Comparison of ENCODE assay signal across 18 cellular contexts in genomic region chr20:34421766-34422466, GRCh38. TPM values are rescaled to one million over a fixed set of nuclear protein-coding genes. Genes with fewer than 3 reads are reported as not detected.
A peak's percentile ranks its signal among the peaks of the same experiment; 100 is the strongest.
DNase-seq lines count a peak whose midpoint lies in the region; ATAC-seq, FAIRE-seq and TF ChIP-seq lines count a peak whose summit lies in the region.
"Had no signal": no experiment of that assay in that cellular context is flagged by ENCODE, and none has a peak within 500 bp of the region (broad histone marks: within the 10 kb centered on the region; RNA-seq: fewer than 3 reads in every experiment).

No MANE protein-coding gene starts in this region.

- H3K27me3 ChIP-seq in Caco-2 (replicated peaks; ENCODE audit: control insufficient read depth, insufficient read depth, low read length), result no peaks in the 10 kb centered on the region
- H3K27me3 ChIP-seq in K562 (ENCODE audit: control insufficient read depth in 2 of 2, insufficient read depth in 2 of 2, low read length in 2 of 2), result no peaks in the 10 kb centered on the region
- H3K27me3 ChIP-seq in uterus, result no peaks in the 10 kb centered on the region
- no peaks in the 10 kb centered on the region for H3K27me3 ChIP-seq in H9 (ENCODE audit: insufficient read depth, low read length)

- intact Hi-C loops in Caco-2 (cut with micrococcal nuclease; ENCODE audit: unreplicated experiment), result no loop called here
- intact Hi-C loops in K562 (cut with micrococcal nuclease), result no loop called here
- intact Hi-C loops in uterus (cut with DNase I; ENCODE audit: low total_unique reads), result no loop called here

- H3K27ac Mint-ChIP-seq in Caco-2 (ENCODE audit: unreplicated experiment) (peak overlapping the region; percentile 17), immature natural killer cell (peak overlapping the region in 4 of 6 donors; percentile 3 to 48 (median 14)), H9 (no peak overlapping the region), nephron progenitor cell (no peak overlapping the region)
- H3K27ac Mint-ChIP-seq: CD8-positive, alpha-beta T cell had no signal

- H3K4me3 Mint-ChIP-seq in Caco-2 (ENCODE audit: unreplicated experiment), result no peak overlapping the region
- no peak overlapping the region for H3K4me3 Mint-ChIP-seq in immature natural killer cell
- no peak overlapping the region; a peak in 1 of 5 replicates for H3K4me3 Mint-ChIP-seq in H9
- no peak overlapping the region for H3K4me3 Mint-ChIP-seq in nephron progenitor cell
- H3K4me3 Mint-ChIP-seq: CD14-positive monocyte; CD8-positive, alpha-beta T cell had no signal

- POLR2A ChIA-PET in Caco-2 (lab: Charles Lee), result interaction anchor here (1.2 kb wide), 1 partner anchor 59 kb away, joined by 3 read pairs; the partner anchor contains the start of gene ITCH
- POLR2A ChIA-PET in HEK293 (lab: Yijun Ruan, JAX), result interaction anchor here (0.7 kb wide), 1 partner anchor 94 kb away, joined by 3 read pairs; no protein-coding TSS in a partner anchor
- POLR2A ChIA-PET in K562 (lab: Yijun Ruan, JAX), result interaction anchor here (0.6 to 1.0 kb wide), 3 partner anchors 12 to 33 kb away, joined by 3 to 5 read pairs (median 3); no protein-coding TSS in a partner anchor

- peaks cover 44% of the 10 kb centered on the region for H3K4me1 Mint-ChIP-seq in Caco-2 (ENCODE audit: low read depth, unreplicated experiment)
- peaks cover 24 to 59% of the 10 kb centered on the region in 2 donors for H3K4me1 Mint-ChIP-seq in immature natural killer cell
- H3K4me1 Mint-ChIP-seq in H9, result no peaks in the 10 kb centered on the region
- H3K4me1 Mint-ChIP-seq in nephron progenitor cell, result no peaks in the 10 kb centered on the region
- H3K4me1 Mint-ChIP-seq: CD14-positive monocyte had no signal

- no peak overlapping the region for H4K5ac ChIP-seq in H9 (ENCODE audit: insufficient read length, low read depth, low read length)

- TF ChIP-seq CTCF in Caco-2 (IDR thresholded peaks at IDR 0.05; ENCODE audit: insufficient read depth in 1 of 2, low read depth in 1 of 2, low read length in 1 of 2, severe bottlenecking in 1 of 2, unreplicated experiment in 1 of 2) (no peak), HEK293 (tag by site-specific recombination; IDR thresholded peaks at IDR 0.05) (no peak), K562 (IDR thresholded peaks at IDR 0.05 in 2 of 3, conservative IDR thresholded peaks at IDR 0.05 in 1 of 3; ENCODE audit: insufficient read depth in 2 of 3, low read depth in 1 of 3, low read length in 3 of 3) (no peak), uterus (IDR thresholded peaks at IDR 0.05) (no peak), H9 (conservative IDR thresholded peaks at IDR 0.05) (no peak), nephron progenitor cell (IDR thresholded peaks at IDR 0.05) (no peak)

- H3K36me3 ChIP-seq in Caco-2 (ENCODE audit: control insufficient read depth, insufficient read depth, low read length) (peaks cover 8% of the 10 kb centered on the region; the same call in 1 of the 2 replicates), HEK293 (ENCODE audit: control insufficient read depth in 2 of 2, insufficient read depth in 1 of 2, low read length in 2 of 2) (peaks cover 30 to 64% of the 10 kb centered on the region in 2 experiments), K562 (ENCODE audit: control insufficient read depth, insufficient read depth, low read length) (peaks cover 71% of the 10 kb centered on the region), uterus (no peaks in the 10 kb centered on the region)

- ATAC-seq in K562, result no peak
- ATAC-seq: A549; CD8-positive, alpha-beta T cell; HCT116 had no signal

- H2BK5ac ChIP-seq in H9 (ENCODE audit: insufficient read length, low read length), result no peak overlapping the region

- H3T11ph ChIP-seq in H9 (ENCODE audit: low read length), result no peak overlapping the region

- peaks cover 3% of the 10 kb centered on the region for H3K79me1 ChIP-seq in H9 (ENCODE audit: insufficient read depth, low read depth, low read length, poor library complexity, severe bottlenecking)

- H3K4me3 ChIP-seq in Caco-2 (ENCODE audit: low read depth, low read length) (no peak overlapping the region), HEK293 (ENCODE audit: low read depth, low read length) (no peak overlapping the region), K562 (no peak overlapping the region), uterus (no peak overlapping the region)
- H3K4me3 ChIP-seq: A549 had no signal

- no peak overlapping the region for H2AK5ac ChIP-seq in H9 (ENCODE audit: insufficient read length, low read length)

- no peak overlapping the region for H2BK15ac ChIP-seq in H9 (ENCODE audit: low read depth, low read length)

- no peak overlapping the region for H2BK20ac ChIP-seq in H9 (ENCODE audit: low read depth, low read length, poor library complexity, severe bottlenecking)

- FAIRE-seq in K562 (lab: Jason Lieb, UNC), result no peak
- FAIRE-seq: A549, GM12892, GM19239 had no signal

- in situ Hi-C loops in K562 (cut with MboI) (no loop called here), ACHN (cut with HindIII; ENCODE audit: low pct_ligation_motif_present, low pct_unique_long_range_greater_than_20kb, low sequenced_read_pairs) (no loop called here)

- no peak overlapping the region for H3K4ac ChIP-seq in H9 (ENCODE audit: low read depth, low read length)

- no peak for DNase-seq in Caco-2
- no peak for DNase-seq in K562 (ENCODE audit: extremely low read depth in 1 of 4, low spot score in 3 of 4)
- no peak for DNase-seq in immature natural killer cell
- DNase-seq in uterus, result no peak
- no peak for DNase-seq in ACHN
- no peak for DNase-seq in H9
- DNase-seq in nephron progenitor cell, result no peak
- DNase-seq: CD8-positive, alpha-beta T cell; COR-L47; DND-41; GDM1 had no signal

- H4K20me1 ChIP-seq in K562 (replicated peaks; ENCODE audit: control insufficient read depth, insufficient read depth, low read length), result no peaks in the 10 kb centered on the region; the same call in 1 of the 2 replicates
- H4K20me1 ChIP-seq in H9 (ENCODE audit: control insufficient read depth, insufficient read depth, insufficient read length), result no peaks in the 10 kb centered on the region

- no peaks in the 10 kb centered on the region for H3K9me3 Mint-ChIP-seq in Caco-2 (ENCODE audit: unreplicated experiment)
- no peaks in the 10 kb centered on the region for H3K9me3 Mint-ChIP-seq in immature natural killer cell
- H3K9me3 Mint-ChIP-seq in H9, result no peaks in the 10 kb centered on the region
- no peaks in the 10 kb centered on the region for H3K9me3 Mint-ChIP-seq in nephron progenitor cell
- H3K9me3 Mint-ChIP-seq: CD8-positive, alpha-beta T cell had no signal

- H3K4me2 ChIP-seq in K562 (ENCODE audit: insufficient read depth, low read length), result no peak overlapping the region
- no peak overlapping the region for H3K4me2 ChIP-seq in H9 (ENCODE audit: insufficient read depth, insufficient read length, low read length)
- H3K4me2 ChIP-seq: A549 had no signal

- H3K23me2 ChIP-seq in H9 (ENCODE audit: insufficient read length, low read depth, low read length, poor library complexity, severe bottlenecking), result no peaks in the 10 kb centered on the region

- H2AFZ ChIP-seq in K562 (ENCODE audit: low read depth, low read length), result no peak overlapping the region
- H2AFZ ChIP-seq in H9 (ENCODE audit: low read length), result no peak overlapping the region

- BruUV-seq in Caco-2 (replicated peaks; lab: Mats Ljungman, UMichigan) (no TSS peak), K562 (replicated peaks; lab: Mats Ljungman, UMichigan) (no TSS peak)

- H3K27me3 Mint-ChIP-seq in Caco-2 (ENCODE audit: insufficient read depth, unreplicated experiment) (no peaks in the 10 kb centered on the region), immature natural killer cell (ENCODE audit: low read depth in 3 of 3) (peaks cover 0 to 2% (median 0%) of the 10 kb centered on the region in 3 donors), H9 (ENCODE audit: low read depth) (no peaks in the 10 kb centered on the region), nephron progenitor cell (ENCODE audit: low read depth, poor library complexity) (no peaks in the 10 kb centered on the region)

- 100% methylated on average over 2 of the region's 2 CpGs for WGBS in K562 (ENCODE audit: insufficient coverage, low coverage, missing lambda C conversion rate)
- WGBS in H9 (ENCODE audit: extremely low coverage, insufficient read length, low lambda C conversion rate), result no CpG with 5 or more reads among the region's 2 CpGs

- no peak overlapping the region for H2BK12ac ChIP-seq in H9 (ENCODE audit: insufficient read length, low read depth, low read length)

- H4K91ac ChIP-seq in H9 (ENCODE audit: insufficient read length, low read depth, low read length), result no peak overlapping the region

- CTCF ChIA-PET in Caco-2 (lab: Charles Lee) (interaction anchor here (0.5 to 1.0 kb wide), 2 partner anchors 28 to 109 kb away, joined by 4 to 6 read pairs; no protein-coding TSS in a partner anchor), HEK293 (lab: Yijun Ruan, JAX) (interaction anchor here (0.6 kb wide), 1 partner anchor 15 kb away, joined by 3 read pairs; no protein-coding TSS in a partner anchor), K562 (lab: Yijun Ruan, JAX; ENCODE audit: low intra/inter-chr PET ratio) (interaction anchor here (0.5 kb wide), 1 partner anchor 109 kb away, joined by 3 read pairs; no protein-coding TSS in a partner anchor)

- H3K79me2 ChIP-seq in K562 (ENCODE audit: control insufficient read depth, insufficient read depth, low read length) (no peaks in the 10 kb centered on the region), H9 (ENCODE audit: insufficient read depth, low read length) (no peaks in the 10 kb centered on the region)

- no peak for TF ChIP-seq RAD21 in K562 (CRISPR knock-in tag; conservative IDR thresholded peaks at IDR 0.05 in 1 of 2, IDR thresholded peaks at IDR 0.05 in 1 of 2)

- H3K9me1 ChIP-seq in K562 (ENCODE audit: control insufficient read depth, insufficient read depth, low read length), result no peaks in the 10 kb centered on the region

- H3K9ac ChIP-seq in K562 (ENCODE audit: insufficient read depth in 1 of 2, low read depth in 2 of 2, low read length in 2 of 2) (no peak overlapping the region), H9 (ENCODE audit: extremely low read depth, insufficient read length, low read length) (no peak overlapping the region)

- H3K56ac ChIP-seq in H9 (ENCODE audit: insufficient read length, low read depth, low read length), result no peak overlapping the region

- H2BK120ac ChIP-seq in H9 (ENCODE audit: low read depth, low read length, poor library complexity, severe bottlenecking), result no peak overlapping the region

- H4K8ac ChIP-seq in H9 (replicated peaks; ENCODE audit: insufficient read length, low read depth, low read length), result no peak overlapping the region

- H3K14ac ChIP-seq in H9 (ENCODE audit: insufficient read depth, low read length), result no peak overlapping the region

- H3K36me3 Mint-ChIP-seq in Caco-2 (ENCODE audit: insufficient read depth, unreplicated experiment) (peaks cover 85% of the 10 kb centered on the region), immature natural killer cell (peaks cover 14 to 48% (median 33%) of the 10 kb centered on the region in 3 donors), H9 (ENCODE audit: insufficient read depth in 1 of 3, low read depth in 3 of 3) (peaks cover 9 to 75% (median 53%) of the 10 kb centered on the region in 3 experiments; a peak in 6 of 7 replicates), nephron progenitor cell (ENCODE audit: low read depth) (peaks cover 85% of the 10 kb centered on the region)

- H3K27ac ChIP-seq in HEK293 (ENCODE audit: extremely low read depth, low read depth, low read length) (no peak overlapping the region), K562 (ENCODE audit: extremely low read depth, low read depth, low read length) (no peak overlapping the region), uterus (no peak overlapping the region), H9 (ENCODE audit: insufficient read length, low read depth, low read length) (no peak overlapping the region)
- H3K27ac ChIP-seq: A549, HL-60 had no signal

- no peak overlapping the region for H3K18ac ChIP-seq in H9 (ENCODE audit: insufficient read length, low read depth, low read length)

- H3K23ac ChIP-seq in H9 (ENCODE audit: insufficient read length, low read depth, low read length), result no peak overlapping the region

- TF ChIP-seq POLR2A in K562 (conservative IDR thresholded peaks at IDR 0.05) (no peak), uterus (IDR thresholded peaks at IDR 0.05) (no peak)

- H3K9me3 ChIP-seq in Caco-2 (no peaks in the 10 kb centered on the region), HEK293 (ENCODE audit: control insufficient read depth, insufficient read depth, low read depth, low read length) (no peaks in the 10 kb centered on the region), K562 (replicated peaks; ENCODE audit: control insufficient read depth, insufficient read depth, low read depth, low read length) (no peaks in the 10 kb centered on the region), uterus (no peaks in the 10 kb centered on the region), H9 (ENCODE audit: control insufficient read depth, low read depth, low read length) (no peaks in the 10 kb centered on the region)
- H3K9me3 ChIP-seq: A549 had no signal

- TF ChIP-seq EP300 in K562 (IDR thresholded peaks at IDR 0.05; ENCODE audit: low read length), result no peak

- H3K4me1 ChIP-seq in Caco-2, result peaks cover 31% of the 10 kb centered on the region
- no peaks in the 10 kb centered on the region for H3K4me1 ChIP-seq in HEK293 (ENCODE audit: control insufficient read depth, insufficient read depth, low read length)
- peaks cover 0 to 3% of the 10 kb centered on the region in 2 experiments; a peak in 1 of 5 replicates for H3K4me1 ChIP-seq in K562 (replicated peaks in 1 of 2; ENCODE audit: control insufficient read depth in 2 of 2, insufficient read depth in 2 of 2, low read length in 2 of 2)
- H3K4me1 ChIP-seq in uterus, result no peaks in the 10 kb centered on the region
- H3K4me1 ChIP-seq in H9 (ENCODE audit: insufficient read depth, low read length), result no peaks in the 10 kb centered on the region
- H3K4me1 ChIP-seq: A549 had no signal

RNA-seq across cellular contexts. Expression of gene ITCH, which starts 58.8 kb away (rescaled TPM):
- total RNA-seq in Caco-2 (2022), result 135 and 138 TPM in 2 replicates
- total RNA-seq in K562 (2011; cell fraction: chromatin; rRNA removed; ENCODE audit: low replicate concordance), result 71.0 and 115 TPM in 2 replicates
- total RNA-seq in K562 (2011; cell fraction: nucleolus; rRNA removed), result 13.7 and 67.9 TPM in 2 replicates
- 29.8 and 33.7 TPM in 2 replicates for total RNA-seq in K562 (2011; cell fraction: nucleoplasm; rRNA removed)
- total RNA-seq in K562 (2014; rRNA removed), result 20.5 and 22.9 TPM in 2 replicates
- 53.0 and 56.7 TPM in 2 replicates for total RNA-seq in K562 (2014; rRNA removed; fragmentation: Illumina TruSeq; extraction: Trizol)
- total RNA-seq in K562 (2015; rRNA removed; fragmentation: Illumina TruSeq; extraction: Trizol), result 44.4 and 52.5 TPM in 2 replicates
- total RNA-seq in K562 (2021), result 40.2 and 41.6 TPM in 2 replicates
- 14.3 and 17.5 TPM in 2 replicates for polyA plus RNA-seq in K562 (2011; rRNA removed)
- polyA plus RNA-seq in K562 (2011; cell fraction: cytosol; rRNA removed), result 3.4 and 5.9 TPM in 2 replicates
- 10.8 and 14.6 TPM in 2 replicates for polyA plus RNA-seq in K562 (2011; cell fraction: nucleus; rRNA removed)
- polyA plus RNA-seq in K562 (2012), result 17.4 and 18.9 TPM in 2 replicates
- 27.5 and 33.2 TPM in 2 replicates for polyA plus RNA-seq in K562 (2014; fragmentation: Illumina TruSeq; extraction: Trizol)
- polyA plus RNA-seq in K562 (2014; fragmentation: Nextera tagmentation; extraction: Ambion mirVana), result 10 to 100 TPM in 1 of 2 experiments, 1 to 10 TPM in 1; 7.5 to 13.1 TPM
- polyA plus RNA-seq in K562 (2014; rRNA removed), result 15.3 and 19.0 TPM in 2 replicates
- 54.4 and 70.3 TPM in 2 replicates for polyA minus RNA-seq in K562 (2011; rRNA and poly(A)+ RNA removed)
- polyA minus RNA-seq in K562 (2011; cell fraction: cytosol; rRNA and poly(A)+ RNA removed), result 16.2 and 19.9 TPM in 2 replicates
- 19.8 and 35.3 TPM in 2 replicates for polyA minus RNA-seq in K562 (2011; cell fraction: nucleus; rRNA and poly(A)+ RNA removed)
- polyA plus RNA-seq in immature natural killer cell, result 10 to 100 TPM; 27.3 to 72.5 (median 35.7) TPM
- 10 to 100 TPM; 35.6 to 97.9 (median 65.4) TPM for total RNA-seq in uterus
- total RNA-seq in H9 (2021), result 55.9 and 56.9 TPM in 2 replicates

Comparison
In these comparisons a context has a peak if more than half of its experiments do, and no peak if none do; other contexts are left out.
1. H3K27ac Mint-ChIP-seq: peak in Caco-2 (single experiment) and immature natural killer cell (4 of 6); none in H9 (0 of 3) and nephron progenitor cell (single experiment).